12 cellular contexts compared by ENCODE assay signal in the genomic region with DNA sequence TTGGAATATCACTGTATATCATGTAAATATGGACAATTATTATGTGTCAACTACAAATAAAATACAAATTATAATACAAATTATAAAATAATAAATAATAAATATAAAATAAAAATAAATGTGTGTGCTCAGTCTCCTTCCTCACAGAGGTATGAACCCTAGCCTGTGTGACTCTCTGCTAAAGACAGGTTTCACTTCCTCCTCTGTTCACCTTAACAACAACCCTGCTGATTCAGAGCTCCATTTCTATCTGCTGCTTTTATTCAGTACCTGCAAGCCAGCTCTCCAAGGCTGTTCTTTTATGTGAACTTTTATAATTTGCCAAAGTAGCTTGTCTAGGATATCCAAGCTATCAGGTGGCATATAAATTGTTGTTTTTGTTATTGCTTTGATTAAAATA.
A peak's percentile ranks its signal among the peaks of the same experiment; 100 is the strongest.
DNase-seq lines count a peak whose midpoint lies in the region; ATAC-seq, FAIRE-seq and TF ChIP-seq lines count a peak whose summit lies in the region.
"Had no signal": no experiment of that assay in that cellular context is flagged by ENCODE, and none has a peak within 500 bp of the region (broad histone marks: within the 10 kb centered on the region; RNA-seq: fewer than 3 reads in every experiment).

No MANE protein-coding gene starts in this region.

- peak; percentile 12 for DNase-seq in GM12892 (ENCODE audit: insufficient read length)
- DNase-seq in stimulated activated CD4-positive, alpha-beta T cell treated with anti-CD3 and anti-CD28 coated beads, Interleukin-1b, Interleukin-23, amount 100 ng/mL, for 48 hours, result no peak
- no peak for DNase-seq in H54 (ENCODE audit: insufficient read length, low spot score)
- DNase-seq in CD14-positive monocyte (ENCODE audit: low spot score), result no peak
- no peak for DNase-seq in COLO668 (lab: John Stamatoyannopoulos, UW; ENCODE audit: unreplicated experiment)
- DNase-seq: activated CD8-positive, alpha-beta memory T cell treated with anti-CD3 and anti-CD28 coated beads for 24 hours; aorta had no signal

- FAIRE-seq in GM12892 (lab: Jason Lieb, UNC) (peak; percentile 88), H54 (lab: Jason Lieb, UNC) (no peak)
- FAIRE-seq: endothelial cell of umbilical vein had no signal

- ATAC-seq in GM19438 (IDR thresholded peaks at IDR 0.05; ENCODE audit: low read depth, unreplicated experiment), result peak; percentile 97
- peak; percentile 88 for ATAC-seq in HG02884 (IDR thresholded peaks at IDR 0.05; ENCODE audit: unreplicated experiment)
- ATAC-seq: SK-N-SH treated with all-trans-retinoic acid at 6 μM for 48 hours had no signal

- peaks cover 1% of the 10 kb centered on the region for H3K36me3 Mint-ChIP-seq in IgD-negative memory B cell
- H3K36me3 Mint-ChIP-seq in CD14-positive monocyte, result no peaks in the 10 kb centered on the region

- H3K9me3 Mint-ChIP-seq in IgD-negative memory B cell (peaks cover 0 to 10% (median 0%) of the 10 kb centered on the region in 3 donors), CD14-positive monocyte (peaks cover 0 to 9% (median 2%) of the 10 kb centered on the region in 7 donors)

- H3K27me3 Mint-ChIP-seq in IgD-negative memory B cell (no peaks in the 10 kb centered on the region), CD14-positive monocyte (ENCODE audit: low read depth in 3 of 3) (peaks cover 0 to 2% (median 0%) of the 10 kb centered on the region in 3 donors)

- H3K4me1 Mint-ChIP-seq in IgD-negative memory B cell, result peaks cover 24 to 32% (median 27%) of the 10 kb centered on the region in 3 donors
- peaks cover 8% of the 10 kb centered on the region for H3K4me1 Mint-ChIP-seq in CD14-positive monocyte

- no peak for TF ChIP-seq POLR2A in GM12892 (IDR thresholded peaks at IDR 0.05; ENCODE audit: low read depth, low read length)
- no peak for TF ChIP-seq POLR2A in H54 (IDR thresholded peaks at IDR 0.05; ENCODE audit: low read depth, low read length)

- TF ChIP-seq CTCF in CD14-positive monocyte (IDR thresholded peaks at IDR 0.05), result no peak

- H3K27ac Mint-ChIP-seq in IgD-negative memory B cell (peak overlapping the region in 2 of 3 donors; percentile 0 to 88), CD14-positive monocyte (no peak overlapping the region)

- intact Hi-C loops in CD14-positive monocyte (cut with micrococcal nuclease), result no loop called here

- peak overlapping the region in 3 of 4 donors; percentile 2 to 87 (median 69) for H3K4me3 Mint-ChIP-seq in IgD-negative memory B cell
- no peak overlapping the region for H3K4me3 Mint-ChIP-seq in CD14-positive monocyte

Comparison
In these comparisons a context has a peak if more than half of its experiments do, and no peak if none do; other contexts are left out.
1. H3K27ac Mint-ChIP-seq: peak in IgD-negative memory B cell (2 of 3); none in CD14-positive monocyte (0 of 7).
2. H3K4me3 Mint-ChIP-seq: peak in IgD-negative memory B cell (3 of 4); none in CD14-positive monocyte (0 of 2).